8 cellular contexts compared by ENCODE assay signal in the genomic region with DNA sequence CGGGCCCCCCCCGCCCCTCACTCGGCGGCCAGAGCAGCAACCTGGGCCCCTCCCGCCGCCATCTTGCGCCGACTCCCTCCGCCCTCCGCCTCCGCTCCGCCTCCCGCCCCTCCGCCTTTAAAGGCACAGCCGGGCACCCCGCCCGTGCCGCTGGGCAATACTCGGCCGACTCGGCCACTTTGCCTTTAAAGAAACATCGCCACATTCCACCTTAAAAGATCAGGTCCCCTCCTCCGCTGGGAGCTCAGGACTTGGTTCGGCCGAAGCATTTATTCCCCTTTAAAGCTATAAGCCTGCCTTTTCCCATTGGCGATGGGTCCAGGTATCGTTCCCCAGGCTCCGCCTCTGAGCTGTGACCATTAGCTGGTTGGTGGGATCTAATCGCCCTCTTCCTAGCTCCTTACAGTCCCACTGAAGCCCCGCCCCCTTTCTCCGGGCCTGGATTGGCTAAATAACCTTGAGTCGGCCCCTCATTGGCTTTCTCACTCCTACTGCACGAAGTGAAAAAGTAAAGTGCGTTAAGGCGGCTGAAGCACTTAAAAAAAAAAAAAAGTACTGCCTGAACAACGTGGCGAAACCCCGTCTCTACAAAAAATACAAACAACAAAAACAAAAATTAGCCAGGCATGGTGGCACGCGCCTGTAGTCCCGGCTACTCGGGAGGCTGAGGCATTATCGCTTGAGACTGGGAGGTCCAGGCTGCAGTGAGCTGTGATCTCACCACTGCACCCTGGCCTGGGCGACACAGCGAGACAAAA. TPM values are rescaled to one million over a fixed set of nuclear protein-coding genes. Genes with fewer than 3 reads are reported as not detected.
DNase-seq lines count a peak whose midpoint lies in the region; ATAC-seq, FAIRE-seq and TF ChIP-seq lines count a peak whose summit lies in the region.

A gene with protein sequence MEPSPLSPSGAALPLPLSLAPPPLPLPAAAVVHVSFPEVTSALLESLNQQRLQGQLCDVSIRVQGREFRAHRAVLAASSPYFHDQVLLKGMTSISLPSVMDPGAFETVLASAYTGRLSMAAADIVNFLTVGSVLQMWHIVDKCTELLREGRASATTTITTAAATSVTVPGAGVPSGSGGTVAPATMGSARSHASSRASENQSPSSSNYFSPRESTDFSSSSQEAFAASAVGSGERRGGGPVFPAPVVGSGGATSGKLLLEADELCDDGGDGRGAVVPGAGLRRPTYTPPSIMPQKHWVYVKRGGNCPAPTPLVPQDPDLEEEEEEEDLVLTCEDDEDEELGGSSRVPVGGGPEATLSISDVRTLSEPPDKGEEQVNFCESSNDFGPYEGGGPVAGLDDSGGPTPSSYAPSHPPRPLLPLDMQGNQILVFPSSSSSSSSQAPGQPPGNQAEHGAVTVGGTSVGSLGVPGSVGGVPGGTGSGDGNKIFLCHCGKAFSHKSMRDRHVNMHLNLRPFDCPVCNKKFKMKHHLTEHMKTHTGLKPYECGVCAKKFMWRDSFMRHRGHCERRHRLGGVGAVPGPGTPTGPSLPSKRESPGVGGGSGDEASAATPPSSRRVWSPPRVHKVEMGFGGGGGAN (minus strand): TSS at position 77 of the 758 bp plus-strand sequence. CDS start 828 bp downstream, outside the sequence.

- intact Hi-C loops in vagina (cut with DNase I) = loop anchor here (5.0 kb wide), 1 partner anchor 99 kb away; the partner anchor contains the start of gene CUTA

- H3K27me3 ChIP-seq in right atrium auricular region (no peaks in the 10 kb centered on the region), vagina (no peaks in the 10 kb centered on the region)

- TF ChIP-seq POLR2A in GM12892 (IDR thresholded peaks at IDR 0.05; ENCODE audit: low read depth, low read length) (peak; percentile 39; the same call in 1 of the 2 replicates), vagina (IDR thresholded peaks at IDR 0.05) (no peak)

- peaks cover 0 to 69% of the 10 kb centered on the region in 2 donors for H3K4me1 ChIP-seq in right atrium auricular region
- peaks cover 72% of the 10 kb centered on the region for H3K4me1 ChIP-seq in vagina

- H3K4me3 ChIP-seq in right atrium auricular region (peak within 1 kb of the TSS; percentile 47 to 62), vagina (peak within 1 kb of the TSS; percentile 46 to 49)

- ATAC-seq in HG02884 (IDR thresholded peaks at IDR 0.05; ENCODE audit: unreplicated experiment) = peak; percentile 44

- H3K9me3 ChIP-seq in right atrium auricular region (no peaks in the 10 kb centered on the region), vagina (no peaks in the 10 kb centered on the region)

- DNase-seq in GM12892 (ENCODE audit: insufficient read length) (peak; percentile 79), NCI-H187 (lab: John Stamatoyannopoulos, UW) (peak; percentile 96), T-helper 2 cell (peak; percentile 88 to 98 (median 94)), anterior cingulate cortex (lab: John Stamatoyannopoulos, UW) (peak; percentile 43 to 99 (median 97)), right atrium auricular region (ENCODE audit: low spot score) (peak; percentile 100), pulmonary artery endothelial cell (ENCODE audit: low read depth, low spot score) (peak; percentile 98), vagina (ENCODE audit: extremely low spot score in 2 of 2) (peak in 1 of 2 donors; percentile 99)

- peak within 1 kb of the TSS; percentile 85 for H3K27ac ChIP-seq in right atrium auricular region
- H3K27ac ChIP-seq in vagina = peak within 1 kb of the TSS; percentile 87

- FAIRE-seq in GM12892 (lab: Jason Lieb, UNC) = peak; percentile 94

- peaks cover 28% of the 10 kb centered on the region for H3K36me3 ChIP-seq in right atrium auricular region
- peaks cover 0 to 25% of the 10 kb centered on the region in 2 donors for H3K36me3 ChIP-seq in vagina

- TF ChIP-seq CTCF in right atrium auricular region (IDR thresholded peaks at IDR 0.05) (no peak), vagina (IDR thresholded peaks at IDR 0.05) (no peak)

RNA-seq across cellular contexts. Expression of the gene that starts here (rescaled TPM):
- 6.0 TPM for polyA plus RNA-seq in GM12892 (2012; ENCODE audit: missing spikeins)
- 10 to 100 TPM; 11.9 to 18.9 TPM for total RNA-seq in right atrium auricular region
- total RNA-seq in pulmonary artery endothelial cell = 14.3 and 16.4 TPM in 2 replicates
- total RNA-seq in vagina = 18.4 TPM
